Comparison of ENCODE assay signal across 1 cellular context in genomic region chr6:41963371-41963770, GRCh38.
TF ChIP-seq lines count a peak whose summit lies in the region.

No MANE protein-coding gene starts in this region.

TF ChIP-seq in HepG2, 621 proteins besides CTCF, POLR2A, EP300 and RAD21:
- TF ChIP-seq KLF15 (CRISPR knock-in tag; IDR thresholded peaks at IDR 0.05; ENCODE audit: borderline replicate concordance) (no peak), FOXC1 (CRISPR knock-in tag; IDR thresholded peaks at IDR 0.05; ENCODE audit: borderline replicate concordance) (no peak), RBFOX2 (IDR thresholded peaks at IDR 0.05; ENCODE audit: low read depth, low read length) (no peak), RNF2 (conservative IDR thresholded peaks at IDR 0.05; ENCODE audit: low read depth) (no peak), ZNF737 (CRISPR knock-in tag; IDR thresholded peaks at IDR 0.05; ENCODE audit: borderline replicate concordance) (no peak), ZNF7 (CRISPR knock-in tag; IDR thresholded peaks at IDR 0.05) (no peak), NKX3-1 (CRISPR knock-in tag; IDR thresholded peaks at IDR 0.05) (no peak), FOXA3 (CRISPR knock-in tag; IDR thresholded peaks at IDR 0.05) (no peak), ZNF44 (CRISPR knock-in tag; IDR thresholded peaks at IDR 0.05) (no peak), FOXJ3 (CRISPR knock-in tag; IDR thresholded peaks at IDR 0.05; ENCODE audit: borderline replicate concordance) (no peak), ZNF720 (CRISPR knock-in tag; IDR thresholded peaks at IDR 0.05) (no peak), TERF1 (CRISPR knock-in tag; IDR thresholded peaks at IDR 0.05) (no peak), ZNF143 (CRISPR knock-in tag; IDR thresholded peaks at IDR 0.05) (no peak), CCAR2 (optimal IDR thresholded peaks at IDR 0.05; ENCODE audit: low read depth, low read length) (no peak)
- TF ChIP-seq, protein P1, sequence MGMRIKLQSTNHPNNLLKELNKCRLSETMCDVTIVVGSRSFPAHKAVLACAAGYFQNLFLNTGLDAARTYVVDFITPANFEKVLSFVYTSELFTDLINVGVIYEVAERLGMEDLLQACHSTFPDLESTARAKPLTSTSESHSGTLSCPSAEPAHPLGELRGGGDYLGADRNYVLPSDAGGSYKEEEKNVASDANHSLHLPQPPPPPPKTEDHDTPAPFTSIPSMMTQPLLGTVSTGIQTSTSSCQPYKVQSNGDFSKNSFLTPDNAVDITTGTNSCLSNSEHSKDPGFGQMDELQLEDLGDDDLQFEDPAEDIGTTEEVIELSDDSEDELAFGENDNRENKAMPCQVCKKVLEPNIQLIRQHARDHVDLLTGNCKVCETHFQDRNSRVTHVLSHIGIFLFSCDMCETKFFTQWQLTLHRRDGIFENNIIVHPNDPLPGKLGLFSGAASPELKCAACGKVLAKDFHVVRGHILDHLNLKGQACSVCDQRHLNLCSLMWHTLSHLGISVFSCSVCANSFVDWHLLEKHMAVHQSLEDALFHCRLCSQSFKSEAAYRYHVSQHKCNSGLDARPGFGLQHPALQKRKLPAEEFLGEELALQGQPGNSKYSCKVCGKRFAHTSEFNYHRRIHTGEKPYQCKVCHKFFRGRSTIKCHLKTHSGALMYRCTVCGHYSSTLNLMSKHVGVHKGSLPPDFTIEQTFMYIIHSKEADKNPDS (CRISPR knock-in tag; IDR thresholded peaks at IDR 0.05), result no peak
- TF ChIP-seq, protein P2, sequence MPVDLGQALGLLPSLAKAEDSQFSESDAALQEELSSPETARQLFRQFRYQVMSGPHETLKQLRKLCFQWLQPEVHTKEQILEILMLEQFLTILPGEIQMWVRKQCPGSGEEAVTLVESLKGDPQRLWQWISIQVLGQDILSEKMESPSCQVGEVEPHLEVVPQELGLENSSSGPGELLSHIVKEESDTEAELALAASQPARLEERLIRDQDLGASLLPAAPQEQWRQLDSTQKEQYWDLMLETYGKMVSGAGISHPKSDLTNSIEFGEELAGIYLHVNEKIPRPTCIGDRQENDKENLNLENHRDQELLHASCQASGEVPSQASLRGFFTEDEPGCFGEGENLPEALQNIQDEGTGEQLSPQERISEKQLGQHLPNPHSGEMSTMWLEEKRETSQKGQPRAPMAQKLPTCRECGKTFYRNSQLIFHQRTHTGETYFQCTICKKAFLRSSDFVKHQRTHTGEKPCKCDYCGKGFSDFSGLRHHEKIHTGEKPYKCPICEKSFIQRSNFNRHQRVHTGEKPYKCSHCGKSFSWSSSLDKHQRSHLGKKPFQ (CRISPR knock-in tag; IDR thresholded peaks at IDR 0.05; ENCODE audit: insufficient replicate concordance), result no peak
- TF ChIP-seq, protein P3, sequence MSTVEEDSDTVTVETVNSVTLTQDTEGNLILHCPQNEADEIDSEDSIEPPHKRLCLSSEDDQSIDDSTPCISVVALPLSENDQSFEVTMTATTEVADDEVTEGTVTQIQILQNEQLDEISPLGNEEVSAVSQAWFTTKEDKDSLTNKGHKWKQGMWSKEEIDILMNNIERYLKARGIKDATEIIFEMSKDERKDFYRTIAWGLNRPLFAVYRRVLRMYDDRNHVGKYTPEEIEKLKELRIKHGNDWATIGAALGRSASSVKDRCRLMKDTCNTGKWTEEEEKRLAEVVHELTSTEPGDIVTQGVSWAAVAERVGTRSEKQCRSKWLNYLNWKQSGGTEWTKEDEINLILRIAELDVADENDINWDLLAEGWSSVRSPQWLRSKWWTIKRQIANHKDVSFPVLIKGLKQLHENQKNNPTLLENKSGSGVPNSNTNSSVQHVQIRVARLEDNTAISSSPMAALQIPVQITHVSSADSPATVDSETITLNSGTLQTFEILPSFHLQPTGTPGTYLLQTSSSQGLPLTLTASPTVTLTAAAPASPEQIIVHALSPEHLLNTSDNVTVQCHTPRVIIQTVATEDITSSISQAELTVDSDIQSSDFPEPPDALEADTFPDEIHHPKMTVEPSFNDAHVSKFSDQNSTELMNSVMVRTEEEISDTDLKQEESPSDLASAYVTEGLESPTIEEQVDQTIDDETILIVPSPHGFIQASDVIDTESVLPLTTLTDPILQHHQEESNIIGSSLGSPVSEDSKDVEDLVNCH (CRISPR knock-in tag; IDR thresholded peaks at IDR 0.05), result no peak
- TF ChIP-seq, protein P4, sequence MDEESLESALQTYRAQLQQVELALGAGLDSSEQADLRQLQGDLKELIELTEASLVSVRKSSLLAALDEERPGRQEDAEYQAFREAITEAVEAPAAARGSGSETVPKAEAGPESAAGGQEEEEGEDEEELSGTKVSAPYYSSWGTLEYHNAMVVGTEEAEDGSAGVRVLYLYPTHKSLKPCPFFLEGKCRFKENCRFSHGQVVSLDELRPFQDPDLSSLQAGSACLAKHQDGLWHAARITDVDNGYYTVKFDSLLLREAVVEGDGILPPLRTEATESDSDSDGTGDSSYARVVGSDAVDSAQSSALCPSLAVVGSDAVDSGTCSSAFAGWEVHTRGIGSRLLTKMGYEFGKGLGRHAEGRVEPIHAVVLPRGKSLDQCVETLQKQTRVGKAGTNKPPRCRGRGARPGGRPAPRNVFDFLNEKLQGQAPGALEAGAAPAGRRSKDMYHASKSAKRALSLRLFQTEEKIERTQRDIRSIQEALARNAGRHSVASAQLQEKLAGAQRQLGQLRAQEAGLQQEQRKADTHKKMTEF (CRISPR knock-in tag; IDR thresholded peaks at IDR 0.05), result no peak
